In genomic region chr5:142425286-142426065, GRCh38 we compare ENCODE assay signal across 13 cellular contexts.
DNase-seq lines count a peak whose midpoint lies in the region; TF ChIP-seq lines count a peak whose summit lies in the region.
"Had no signal": no experiment of that assay in that cellular context is flagged by ENCODE, and none has a peak within 500 bp of the region (broad histone marks: within the 10 kb centered on the region; RNA-seq: fewer than 3 reads in every experiment).

No MANE protein-coding gene starts in this region.

- H3K4me3 ChIP-seq in MG63: no peak overlapping the region
- H3K4me3 ChIP-seq in testis: no peak overlapping the region
- H3K4me3 ChIP-seq: body of pancreas, right lobe of liver had no signal

- H3K27me3 ChIP-seq in MG63: no peaks in the 10 kb centered on the region
- no peaks in the 10 kb centered on the region for H3K27me3 ChIP-seq in testis
- H3K27me3 ChIP-seq: body of pancreas, right lobe of liver had no signal

- no peak overlapping the region for H3K27ac ChIP-seq in testis

- WGBS in testis, 2 donors: 87 to 91% methylated on average over 7 of the region's 7 CpGs

- no peaks in the 10 kb centered on the region for H3K9me3 ChIP-seq in MG63
- H3K9me3 ChIP-seq in testis: no peaks in the 10 kb centered on the region
- H3K9me3 ChIP-seq: body of pancreas, right lobe of liver had no signal

- no peak for TF ChIP-seq POLR2A in testis (IDR thresholded peaks at IDR 0.05)

- peak; percentile 14 for DNase-seq in G401 (ENCODE audit: low spot score)
- DNase-seq in MG63: peak; percentile 26
- peak; percentile 49 for DNase-seq in fibroblast of gingiva (ENCODE audit: low read depth)
- DNase-seq in retina: peak; percentile 36
- no peak for DNase-seq in ACHN
- DNase-seq in HCEC 1CT: no peak
- DNase-seq in testis: no peak
- DNase-seq: Karpas-422, naive B cell, NCI-H2029 treated with DMSO at 0.1 percent for 48 hours, NCI-H69 had no signal

- intact Hi-C loops in testis (cut with DNase I; ENCODE audit: low total_unique reads): no loop called here

- H3K36me3 ChIP-seq in MG63 (no peaks in the 10 kb centered on the region), testis (ENCODE audit: low read depth, missing control alignments) (no peaks in the 10 kb centered on the region)
- H3K36me3 ChIP-seq: right lobe of liver had no signal

- H3K4me1 ChIP-seq in testis: no peaks in the 10 kb centered on the region
- H3K4me1 ChIP-seq: body of pancreas had no signal

- in situ Hi-C loops in G401 (cut with HindIII; ENCODE audit: low sequenced_read_pairs) (no loop called here), ACHN (cut with HindIII; ENCODE audit: low pct_ligation_motif_present, low pct_unique_long_range_greater_than_20kb, low sequenced_read_pairs) (no loop called here)

- TF ChIP-seq CTCF in testis (IDR thresholded peaks at IDR 0.05): no peak

Comparison
In these comparisons a context has a peak if more than half of its experiments do, and no peak if none do; other contexts are left out.
1. DNase-seq: peak in G401 (single experiment), MG63 (single experiment), fibroblast of gingiva (single experiment) and retina (single experiment); none in ACHN (single experiment), HCEC 1CT (single experiment) and testis (single experiment).